In genomic region chr12:3483089-3483488, GRCh38 we compare ENCODE assay signal across 22 cellular contexts. TPM values are rescaled to one million over a fixed set of nuclear protein-coding genes. Genes with fewer than 3 reads are reported as not detected.
DNase-seq lines count a peak whose midpoint lies in the region; ATAC-seq, FAIRE-seq and TF ChIP-seq lines count a peak whose summit lies in the region.
"Had no signal": no experiment of that assay in that cellular context is flagged by ENCODE, and none has a peak within 500 bp of the region (broad histone marks: within the 10 kb centered on the region; RNA-seq: fewer than 3 reads in every experiment).

No MANE protein-coding gene starts in this region.

- H3K79me2 ChIP-seq in HCT116 (ENCODE audit: insufficient read depth, low read length): no peaks in the 10 kb centered on the region

- POLR2A ChIA-PET in HCT116 (lab: Charles Lee): no interaction called here

- H4K20me1 ChIP-seq in HCT116 (ENCODE audit: insufficient read depth): no peaks in the 10 kb centered on the region

- BruUV-seq in HCT116 (replicated peaks; lab: Mats Ljungman, UMichigan): no TSS peak

- no peak for FAIRE-seq in D721Med (lab: Jason Lieb, UNC)

- no peak for TF ChIP-seq RAD21 in HCT116 (IDR thresholded peaks at IDR 0.05; ENCODE audit: low read depth)

- in situ Hi-C loops in SK-MEL-5 (cut with HindIII; ENCODE audit: low pct_unique_long_range_greater_than_20kb, low sequenced_read_pairs): no loop called here

- H3K9ac ChIP-seq in HCT116 (ENCODE audit: low read length): no peak overlapping the region

- no peaks in the 10 kb centered on the region for H3K9me2 ChIP-seq in HCT116 (ENCODE audit: insufficient read depth)

- H3K4me1 ChIP-seq in HCT116 (ENCODE audit: control insufficient read depth in 1 of 2, insufficient read depth in 2 of 2, low read length in 2 of 2): no peaks in the 10 kb centered on the region

- H3K36me3 ChIP-seq in HCT116 (ENCODE audit: control insufficient read depth in 1 of 2, insufficient read depth in 2 of 2, low read length in 2 of 2): no peaks in the 10 kb centered on the region
- H3K36me3 ChIP-seq: MG63 had no signal

- no peak overlapping the region for H3K4me3 ChIP-seq in HCT116 (replicated peaks in 1 of 2; ENCODE audit: low read depth in 1 of 2, low read length in 2 of 2)
- H3K4me3 ChIP-seq: MG63, PC-9 had no signal

- H3K27ac ChIP-seq in HCT116 (ENCODE audit: low read depth, low read length): no peak overlapping the region
- H3K27ac ChIP-seq: PC-9, RWPE1 had no signal

- H3K9me3 ChIP-seq in HCT116 (ENCODE audit: control insufficient read depth in 1 of 2, insufficient read depth in 1 of 2, low read depth in 1 of 2, low read length in 2 of 2): no peaks in the 10 kb centered on the region
- H3K9me3 ChIP-seq: MG63 had no signal

- DNase-seq in DMS79 treated with DMSO at 0.1 percent for 48 hours (lab: John Stamatoyannopoulos, UW) (peak; percentile 91), HCT116 (ENCODE audit: low read depth, low spot score) (no peak), SK-MEL-5 (ENCODE audit: low read depth, low spot score) (peak; percentile 9), islet precursor cell (peak; percentile 43), D721Med (ENCODE audit: insufficient read length, low spot score) (no peak)
- DNase-seq: C1 segment of cervical spinal cord; CD8-positive, alpha-beta memory T cell; GDM1; GOT3; Kasumi-1; MG63; NCI-H1048; NCI-H1436; NCI-H2029 treated with DMSO at 0.1 percent for 48 hours; NCI-H526; PC-9; SIG-M5; T-helper 1 cell had no signal

- RAD21 ChIA-PET in HCT116 (lab: Charles Lee; ENCODE audit: low non-redundant PET in 1 of 2, low total read pairs in 2 of 2, uncharacterized antibody in 2 of 2, unreplicated experiment in 2 of 2): no interaction called here

- no peak overlapping the region for H2AFZ ChIP-seq in HCT116 (ENCODE audit: low read depth, low read length, poor library complexity, severe bottlenecking)
- H2AFZ ChIP-seq: PC-9 had no signal

- CTCF ChIA-PET in HCT116 (lab: Charles Lee): no interaction called here

- H3K27me3 ChIP-seq in HCT116 (ENCODE audit: insufficient read depth, low read length): peaks cover 42% of the 10 kb centered on the region; the same call in 1 of the 2 replicates
- H3K27me3 ChIP-seq: MG63 had no signal

- TF ChIP-seq POLR2A in HCT116 (IDR thresholded peaks at IDR 0.05; ENCODE audit: borderline replicate concordance, extremely low read depth, insufficient read depth, insufficient read length): no peak

- no peak overlapping the region for H3K4me2 ChIP-seq in HCT116 (ENCODE audit: low read length)
- H3K4me2 ChIP-seq: PC-9 had no signal

- TF ChIP-seq CTCF in HCT116 (IDR thresholded peaks at IDR 0.05 in 2 of 3, conservative IDR thresholded peaks at IDR 0.05 in 1 of 3; ENCODE audit: borderline replicate concordance in 1 of 3, insufficient read depth in 1 of 3, low read depth in 2 of 3, low read length in 2 of 3): peak in 2 of 3 experiments; percentile 24; a peak in 2 of 6 replicates
- no peak for TF ChIP-seq CTCF in D721Med (IDR thresholded peaks at IDR 0.05; ENCODE audit: insufficient read depth, missing control alignments)

- ATAC-seq in HCT116 (no peak; the same call in 1 of the 2 replicates), GM18861 (IDR thresholded peaks at IDR 0.05; ENCODE audit: unreplicated experiment) (no peak), GM21526 (IDR thresholded peaks at IDR 0.05; ENCODE audit: low FRiP score, unreplicated experiment) (no peak)

- intact Hi-C loops in HCT116 (cut with micrococcal nuclease): no loop called here

TF ChIP-seq in HCT116, 20 proteins besides CTCF, POLR2A, EP300 and RAD21:
- no peak for TF ChIP-seq POLR2AphosphoS5 (IDR thresholded peaks at IDR 0.05; ENCODE audit: low read depth, low read length)
TF ChIP-seq in HCT116: peak in this region for 0.

RNA-seq across cellular contexts. Expression of gene PRMT8, which starts 7.9 kb away (rescaled TPM):
- total RNA-seq in HCT116 (2021; ENCODE audit: unreplicated experiment): not detected
- polyA plus RNA-seq in HCT116 (2012): not detected in 2 replicates
- total RNA-seq in SK-MEL-5 (2014; rRNA removed; shearing (Covaris generic)): not detected in 2 replicates
- not detected in 2 replicates for polyA plus RNA-seq in SK-MEL-5 (2015; cell fraction: cytosol; rRNA removed)
- polyA plus RNA-seq in SK-MEL-5 (2015; cell fraction: nucleus; rRNA removed): 0.16 TPM in 1 of 2 replicates, not detected in the other
- total RNA-seq: CD8-positive, alpha-beta memory T cell; Daoy; PC-9 had no signal

Comparison
In these comparisons a context has a peak if more than half of its experiments do, and no peak if none do; other contexts are left out.
1. DNase-seq: peak in DMS79 treated with DMSO at 0.1 percent for 48 hours (single experiment), SK-MEL-5 (single experiment) and islet precursor cell (single experiment); none in HCT116 (single experiment) and D721Med (single experiment).